Comparison of ENCODE assay signal across 1 cellular context in the genomic region with DNA sequence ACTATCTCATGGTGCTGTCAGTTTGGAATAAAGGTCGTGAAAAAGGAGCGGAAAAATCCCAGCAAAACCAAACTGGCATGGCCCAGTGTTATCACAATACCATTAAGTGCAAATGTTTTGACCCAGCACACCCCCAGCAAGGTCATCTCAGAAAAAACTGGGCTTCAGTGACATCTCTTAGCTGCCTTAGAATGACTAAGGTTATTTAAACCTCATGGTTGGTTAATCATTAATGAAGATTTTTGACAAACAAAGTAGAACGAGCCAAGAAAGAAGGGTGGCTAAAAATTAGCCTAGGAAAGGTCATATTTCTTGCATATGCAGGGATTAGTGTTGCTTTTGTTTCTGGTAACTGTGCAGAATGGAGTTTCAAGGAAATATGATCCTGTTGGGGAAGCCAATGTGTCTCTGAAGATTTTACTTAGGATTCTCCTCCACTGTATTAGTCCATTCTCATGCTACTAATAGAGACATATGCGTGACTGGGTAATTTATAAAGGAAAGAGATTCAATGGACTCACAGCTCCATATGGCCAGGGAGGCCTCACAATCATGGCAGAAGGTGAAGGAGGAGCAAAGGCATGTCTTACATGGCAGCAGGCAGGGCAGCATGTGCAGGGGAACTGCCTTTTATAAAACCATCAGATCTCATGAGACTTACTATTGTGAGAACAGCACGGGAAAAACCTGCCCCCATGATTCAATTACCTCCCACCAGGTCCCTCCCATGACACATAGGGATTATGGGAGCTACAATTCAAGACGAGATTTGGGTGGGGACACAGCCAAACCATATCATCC.
TF ChIP-seq lines count a peak whose summit lies in the region.

No MANE protein-coding gene starts in this region.

TF ChIP-seq in HepG2, 621 proteins besides CTCF, POLR2A, EP300 and RAD21 (continued from another document and continues in another):
- TF ChIP-seq SMARCE1 (IDR thresholded peaks at IDR 0.05; ENCODE audit: borderline replicate concordance): no peak
- TF ChIP-seq, protein P1, sequence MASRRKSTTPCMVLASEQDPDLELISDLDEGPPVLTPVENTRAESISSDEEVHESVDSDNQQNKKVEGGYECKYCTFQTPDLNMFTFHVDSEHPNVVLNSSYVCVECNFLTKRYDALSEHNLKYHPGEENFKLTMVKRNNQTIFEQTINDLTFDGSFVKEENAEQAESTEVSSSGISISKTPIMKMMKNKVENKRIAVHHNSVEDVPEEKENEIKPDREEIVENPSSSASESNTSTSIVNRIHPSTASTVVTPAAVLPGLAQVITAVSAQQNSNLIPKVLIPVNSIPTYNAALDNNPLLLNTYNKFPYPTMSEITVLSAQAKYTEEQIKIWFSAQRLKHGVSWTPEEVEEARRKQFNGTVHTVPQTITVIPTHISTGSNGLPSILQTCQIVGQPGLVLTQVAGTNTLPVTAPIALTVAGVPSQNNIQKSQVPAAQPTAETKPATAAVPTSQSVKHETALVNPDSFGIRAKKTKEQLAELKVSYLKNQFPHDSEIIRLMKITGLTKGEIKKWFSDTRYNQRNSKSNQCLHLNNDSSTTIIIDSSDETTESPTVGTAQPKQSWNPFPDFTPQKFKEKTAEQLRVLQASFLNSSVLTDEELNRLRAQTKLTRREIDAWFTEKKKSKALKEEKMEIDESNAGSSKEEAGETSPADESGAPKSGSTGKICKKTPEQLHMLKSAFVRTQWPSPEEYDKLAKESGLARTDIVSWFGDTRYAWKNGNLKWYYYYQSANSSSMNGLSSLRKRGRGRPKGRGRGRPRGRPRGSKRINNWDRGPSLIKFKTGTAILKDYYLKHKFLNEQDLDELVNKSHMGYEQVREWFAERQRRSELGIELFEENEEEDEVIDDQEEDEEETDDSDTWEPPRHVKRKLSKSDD (CRISPR knock-in tag; IDR thresholded peaks at IDR 0.05; ENCODE audit: low read depth): no peak
- no peak for TF ChIP-seq ZNF451 (CRISPR knock-in tag; IDR thresholded peaks at IDR 0.05)
- TF ChIP-seq JARID2 (CRISPR knock-in tag; IDR thresholded peaks at IDR 0.05; ENCODE audit: insufficient replicate concordance): no peak
- peak; percentile 94 for TF ChIP-seq SIX1 (CRISPR knock-in tag; IDR thresholded peaks at IDR 0.05; ENCODE audit: borderline replicate concordance)
- TF ChIP-seq SMC3 (IDR thresholded peaks at IDR 0.05; ENCODE audit: low read length): no peak
- TF ChIP-seq, protein P2, sequence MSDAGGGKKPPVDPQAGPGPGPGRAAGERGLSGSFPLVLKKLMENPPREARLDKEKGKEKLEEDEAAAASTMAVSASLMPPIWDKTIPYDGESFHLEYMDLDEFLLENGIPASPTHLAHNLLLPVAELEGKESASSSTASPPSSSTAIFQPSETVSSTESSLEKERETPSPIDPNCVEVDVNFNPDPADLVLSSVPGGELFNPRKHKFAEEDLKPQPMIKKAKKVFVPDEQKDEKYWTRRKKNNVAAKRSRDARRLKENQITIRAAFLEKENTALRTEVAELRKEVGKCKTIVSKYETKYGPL (CRISPR knock-in tag; IDR thresholded peaks at IDR 0.05): no peak
- no peak for TF ChIP-seq CC2D1A (CRISPR knock-in tag; IDR thresholded peaks at IDR 0.05)
- no peak for TF ChIP-seq JUND (CRISPR knock-in tag; IDR thresholded peaks at IDR 0.05)
- TF ChIP-seq, protein P3, sequence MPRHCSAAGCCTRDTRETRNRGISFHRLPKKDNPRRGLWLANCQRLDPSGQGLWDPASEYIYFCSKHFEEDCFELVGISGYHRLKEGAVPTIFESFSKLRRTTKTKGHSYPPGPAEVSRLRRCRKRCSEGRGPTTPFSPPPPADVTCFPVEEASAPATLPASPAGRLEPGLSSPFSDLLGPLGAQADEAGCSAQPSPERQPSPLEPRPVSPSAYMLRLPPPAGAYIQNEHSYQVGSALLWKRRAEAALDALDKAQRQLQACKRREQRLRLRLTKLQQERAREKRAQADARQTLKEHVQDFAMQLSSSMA (CRISPR knock-in tag; IDR thresholded peaks at IDR 0.05): no peak
- TF ChIP-seq HOXA3 (CRISPR knock-in tag; IDR thresholded peaks at IDR 0.05): no peak; the same call in 1 of the 2 replicates
- TF ChIP-seq ZNF292 (CRISPR knock-in tag; IDR thresholded peaks at IDR 0.05; ENCODE audit: borderline replicate concordance, low read depth): no peak
- TF ChIP-seq, protein P4, sequence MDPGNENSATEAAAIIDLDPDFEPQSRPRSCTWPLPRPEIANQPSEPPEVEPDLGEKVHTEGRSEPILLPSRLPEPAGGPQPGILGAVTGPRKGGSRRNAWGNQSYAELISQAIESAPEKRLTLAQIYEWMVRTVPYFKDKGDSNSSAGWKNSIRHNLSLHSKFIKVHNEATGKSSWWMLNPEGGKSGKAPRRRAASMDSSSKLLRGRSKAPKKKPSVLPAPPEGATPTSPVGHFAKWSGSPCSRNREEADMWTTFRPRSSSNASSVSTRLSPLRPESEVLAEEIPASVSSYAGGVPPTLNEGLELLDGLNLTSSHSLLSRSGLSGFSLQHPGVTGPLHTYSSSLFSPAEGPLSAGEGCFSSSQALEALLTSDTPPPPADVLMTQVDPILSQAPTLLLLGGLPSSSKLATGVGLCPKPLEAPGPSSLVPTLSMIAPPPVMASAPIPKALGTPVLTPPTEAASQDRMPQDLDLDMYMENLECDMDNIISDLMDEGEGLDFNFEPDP (CRISPR knock-in tag; conservative IDR thresholded peaks at IDR 0.05): no peak
- no peak for TF ChIP-seq U2AF1 (optimal IDR thresholded peaks at IDR 0.05; ENCODE audit: low read depth, low read length)
- TF ChIP-seq ZMYM4 (CRISPR knock-in tag; IDR thresholded peaks at IDR 0.05): peak; percentile 57
- TF ChIP-seq, protein P5, sequence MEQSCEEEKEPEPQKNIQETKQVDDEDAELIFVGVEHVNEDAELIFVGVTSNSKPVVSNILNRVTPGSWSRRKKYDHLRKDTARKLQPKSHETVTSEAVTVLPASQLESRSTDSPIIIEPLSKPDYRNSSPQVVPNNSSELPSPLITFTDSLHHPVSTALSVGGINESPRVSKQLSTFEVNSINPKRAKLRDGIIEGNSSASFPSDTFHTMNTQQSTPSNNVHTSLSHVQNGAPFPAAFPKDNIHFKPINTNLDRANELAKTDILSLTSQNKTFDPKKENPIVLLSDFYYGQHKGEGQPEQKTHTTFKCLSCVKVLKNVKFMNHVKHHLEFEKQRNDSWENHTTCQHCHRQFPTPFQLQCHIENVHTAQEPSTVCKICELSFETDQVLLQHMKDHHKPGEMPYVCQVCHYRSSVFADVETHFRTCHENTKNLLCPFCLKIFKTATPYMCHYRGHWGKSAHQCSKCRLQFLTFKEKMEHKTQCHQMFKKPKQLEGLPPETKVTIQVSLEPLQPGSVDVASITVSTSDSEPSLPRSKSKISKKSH (CRISPR knock-in tag; IDR thresholded peaks at IDR 0.05; ENCODE audit: borderline replicate concordance): no peak
- TF ChIP-seq FOSL2 (CRISPR knock-in tag; IDR thresholded peaks at IDR 0.05): peak; percentile 65
- TF ChIP-seq ZNF44 (CRISPR knock-in tag; IDR thresholded peaks at IDR 0.05): no peak
- TF ChIP-seq, protein P6, sequence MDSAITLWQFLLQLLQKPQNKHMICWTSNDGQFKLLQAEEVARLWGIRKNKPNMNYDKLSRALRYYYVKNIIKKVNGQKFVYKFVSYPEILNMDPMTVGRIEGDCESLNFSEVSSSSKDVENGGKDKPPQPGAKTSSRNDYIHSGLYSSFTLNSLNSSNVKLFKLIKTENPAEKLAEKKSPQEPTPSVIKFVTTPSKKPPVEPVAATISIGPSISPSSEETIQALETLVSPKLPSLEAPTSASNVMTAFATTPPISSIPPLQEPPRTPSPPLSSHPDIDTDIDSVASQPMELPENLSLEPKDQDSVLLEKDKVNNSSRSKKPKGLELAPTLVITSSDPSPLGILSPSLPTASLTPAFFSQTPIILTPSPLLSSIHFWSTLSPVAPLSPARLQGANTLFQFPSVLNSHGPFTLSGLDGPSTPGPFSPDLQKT (CRISPR knock-in tag; IDR thresholded peaks at IDR 0.05; ENCODE audit: borderline replicate concordance): no peak
- TF ChIP-seq, protein P7, sequence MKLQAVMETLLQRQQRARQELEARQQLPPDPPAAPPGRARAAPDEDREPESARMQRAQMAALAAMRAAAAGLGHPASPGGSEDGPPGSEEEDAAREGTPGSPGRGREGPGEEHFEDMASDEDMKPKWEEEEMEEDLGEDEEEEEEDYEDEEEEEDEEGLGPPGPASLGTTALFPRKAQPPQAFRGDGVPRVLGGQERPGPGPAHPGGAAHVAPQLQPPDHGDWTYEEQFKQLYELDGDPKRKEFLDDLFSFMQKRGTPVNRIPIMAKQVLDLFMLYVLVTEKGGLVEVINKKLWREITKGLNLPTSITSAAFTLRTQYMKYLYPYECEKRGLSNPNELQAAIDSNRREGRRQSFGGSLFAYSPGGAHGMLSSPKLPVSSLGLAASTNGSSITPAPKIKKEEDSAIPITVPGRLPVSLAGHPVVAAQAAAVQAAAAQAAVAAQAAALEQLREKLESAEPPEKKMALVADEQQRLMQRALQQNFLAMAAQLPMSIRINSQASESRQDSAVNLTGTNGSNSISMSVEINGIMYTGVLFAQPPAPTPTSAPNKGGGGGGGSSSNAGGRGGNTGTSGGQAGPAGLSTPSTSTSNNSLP (IDR thresholded peaks at IDR 0.05; ENCODE audit: low read depth, low read length): no peak
- TF ChIP-seq ZNF180 (CRISPR knock-in tag; IDR thresholded peaks at IDR 0.05; ENCODE audit: borderline replicate concordance, low read depth): no peak
- TF ChIP-seq, protein P8, sequence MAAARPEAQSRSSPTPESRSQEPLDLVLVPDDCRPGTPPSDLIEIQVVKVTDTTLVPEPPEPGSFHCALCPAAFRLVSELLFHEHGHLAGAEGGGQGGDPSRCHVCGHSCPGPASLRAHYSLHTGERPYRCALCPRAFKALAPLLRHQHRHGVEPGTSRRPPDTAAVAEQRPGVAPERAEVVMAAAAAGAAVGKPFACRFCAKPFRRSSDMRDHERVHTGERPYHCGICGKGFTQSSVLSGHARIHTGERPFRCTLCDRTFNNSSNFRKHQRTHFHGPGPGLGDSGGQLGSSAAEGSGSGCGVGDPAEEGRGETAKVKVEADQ (CRISPR knock-in tag; IDR thresholded peaks at IDR 0.05; ENCODE audit: borderline replicate concordance): no peak
- TF ChIP-seq ZNF761 (CRISPR knock-in tag; conservative IDR thresholded peaks at IDR 0.05): 0 out of 2 replicates have a peak, but pooled peaks have one; percentile 26
- TF ChIP-seq TAF15 (IDR thresholded peaks at IDR 0.05; ENCODE audit: low read depth, low read length, poor library complexity, severe bottlenecking): no peak
- TF ChIP-seq AGO1 (IDR thresholded peaks at IDR 0.05; ENCODE audit: low read depth, low read length, poor library complexity, severe bottlenecking): no peak
- TF ChIP-seq ZNF468 (CRISPR knock-in tag; IDR thresholded peaks at IDR 0.05): no peak
- TF ChIP-seq NFE2 (CRISPR knock-in tag; IDR thresholded peaks at IDR 0.05): peak; percentile 59; the same call in 1 of the 2 replicates
- no peak for TF ChIP-seq SALL2 (CRISPR knock-in tag; IDR thresholded peaks at IDR 0.05)
- TF ChIP-seq HNRNPL (IDR thresholded peaks at IDR 0.05; ENCODE audit: low read depth, low read length): no peak
- TF ChIP-seq, protein P9, sequence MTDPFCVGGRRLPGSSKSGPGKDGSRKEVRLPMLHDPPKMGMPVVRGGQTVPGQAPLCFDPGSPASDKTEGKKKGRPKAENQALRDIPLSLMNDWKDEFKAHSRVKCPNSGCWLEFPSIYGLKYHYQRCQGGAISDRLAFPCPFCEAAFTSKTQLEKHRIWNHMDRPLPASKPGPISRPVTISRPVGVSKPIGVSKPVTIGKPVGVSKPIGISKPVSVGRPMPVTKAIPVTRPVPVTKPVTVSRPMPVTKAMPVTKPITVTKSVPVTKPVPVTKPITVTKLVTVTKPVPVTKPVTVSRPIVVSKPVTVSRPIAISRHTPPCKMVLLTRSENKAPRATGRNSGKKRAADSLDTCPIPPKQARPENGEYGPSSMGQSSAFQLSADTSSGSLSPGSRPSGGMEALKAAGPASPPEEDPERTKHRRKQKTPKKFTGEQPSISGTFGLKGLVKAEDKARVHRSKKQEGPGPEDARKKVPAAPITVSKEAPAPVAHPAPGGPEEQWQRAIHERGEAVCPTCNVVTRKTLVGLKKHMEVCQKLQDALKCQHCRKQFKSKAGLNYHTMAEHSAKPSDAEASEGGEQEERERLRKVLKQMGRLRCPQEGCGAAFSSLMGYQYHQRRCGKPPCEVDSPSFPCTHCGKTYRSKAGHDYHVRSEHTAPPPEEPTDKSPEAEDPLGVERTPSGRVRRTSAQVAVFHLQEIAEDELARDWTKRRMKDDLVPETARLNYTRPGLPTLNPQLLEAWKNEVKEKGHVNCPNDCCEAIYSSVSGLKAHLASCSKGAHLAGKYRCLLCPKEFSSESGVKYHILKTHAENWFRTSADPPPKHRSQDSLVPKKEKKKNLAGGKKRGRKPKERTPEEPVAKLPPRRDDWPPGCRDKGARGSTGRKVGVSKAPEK (CRISPR knock-in tag; IDR thresholded peaks at IDR 0.05; ENCODE audit: borderline replicate concordance): no peak
- no peak for TF ChIP-seq NFYB (CRISPR knock-in tag; IDR thresholded peaks at IDR 0.05)
- no peak for TF ChIP-seq ATM (IDR thresholded peaks at IDR 0.05; ENCODE audit: borderline replicate concordance)
- TF ChIP-seq MYNN (CRISPR knock-in tag; IDR thresholded peaks at IDR 0.05; ENCODE audit: low read depth): no peak
- TF ChIP-seq ZNF138 (CRISPR knock-in tag; IDR thresholded peaks at IDR 0.05; ENCODE audit: low read depth): no peak
- TF ChIP-seq ZNF772 (CRISPR knock-in tag; IDR thresholded peaks at IDR 0.05): no peak
- TF ChIP-seq HNF4G (IDR thresholded peaks at IDR 0.05; ENCODE audit: borderline replicate concordance, low read depth, low read length): no peak
- no peak for TF ChIP-seq HNF4G (CRISPR knock-in tag; IDR thresholded peaks at IDR 0.05; ENCODE audit: borderline replicate concordance, low read depth)
- TF ChIP-seq XRCC5 (optimal IDR thresholded peaks at IDR 0.05; ENCODE audit: low read length): no peak
- TF ChIP-seq TEAD3 (CRISPR knock-in tag; optimal IDR thresholded peaks at IDR 0.05; ENCODE audit: borderline replicate concordance): peak; percentile 61
